ENCODE assay signal across 15 cellular contexts in the genomic region with DNA sequence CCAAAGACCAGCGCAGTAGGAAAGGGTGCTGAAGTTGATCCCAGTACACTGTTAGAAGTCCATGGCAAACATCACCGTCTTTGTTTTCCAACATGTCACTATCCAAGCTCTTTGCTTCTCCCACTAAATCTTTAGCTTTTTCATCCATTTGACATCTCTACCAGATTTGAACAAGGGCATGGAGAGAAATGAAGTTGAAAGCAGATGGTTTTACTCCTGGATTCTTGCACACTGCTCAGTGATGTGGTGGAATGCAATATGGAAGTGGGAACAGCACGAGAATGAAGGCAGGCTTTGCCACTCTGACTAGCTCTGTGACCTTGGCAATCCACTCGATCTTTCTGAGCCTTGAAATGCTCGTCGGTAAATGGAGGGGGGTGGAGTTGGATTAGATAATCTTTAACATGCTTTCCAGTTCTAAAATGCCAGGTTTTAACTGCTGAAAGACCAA. TPM values are rescaled to one million over a fixed set of nuclear protein-coding genes. Genes with fewer than 3 reads are reported as not detected.
A peak's percentile ranks its signal among the peaks of the same experiment; 100 is the strongest.
DNase-seq lines count a peak whose midpoint lies in the region; ATAC-seq and TF ChIP-seq lines count a peak whose summit lies in the region.
"Had no signal": no experiment of that assay in that cellular context is flagged by ENCODE, and none has a peak within 500 bp of the region (broad histone marks: within the 10 kb centered on the region; RNA-seq: fewer than 3 reads in every experiment).

No MANE protein-coding gene starts in this region.

- H3K4me1 Mint-ChIP-seq in activated naive CD8-positive, alpha-beta T cell (ENCODE audit: low read depth) = peaks cover 65% of the 10 kb centered on the region
- H3K4me1 Mint-ChIP-seq in activated naive CD8-positive, alpha-beta T cell treated with anti-CD3 and anti-CD28 coated beads, Interleukin-2, amount 50 U/mL, for 24 hours = peaks cover 72% of the 10 kb centered on the region

- intact Hi-C loops in colonic mucosa (cut with DNase I) (no loop called here), testis (cut with DNase I; ENCODE audit: low total_unique reads) (no loop called here), thyroid gland (cut with DNase I) (no loop called here)

- no peaks in the 10 kb centered on the region for H3K9me3 Mint-ChIP-seq in activated naive CD8-positive, alpha-beta T cell (ENCODE audit: low read depth)
- no peaks in the 10 kb centered on the region for H3K9me3 Mint-ChIP-seq in activated naive CD8-positive, alpha-beta T cell treated with anti-CD3 and anti-CD28 coated beads, Interleukin-2, amount 50 U/mL, for 24 hours

- no peak overlapping the region for H3K9ac ChIP-seq in colonic mucosa (ENCODE audit: low read depth in 2 of 2, low read length in 2 of 2)

- WGBS in testis, 2 donors = 41 to 66% methylated on average over 6 of the region's 6 CpGs
- WGBS in thyroid gland, 2 donors = 55 to 58% methylated on average over 6 of the region's 6 CpGs

- TF ChIP-seq CTCF in colonic mucosa (IDR thresholded peaks at IDR 0.05) (no peak), testis (IDR thresholded peaks at IDR 0.05) (no peak), thyroid gland (IDR thresholded peaks at IDR 0.05) (no peak)

- H3K9me3 ChIP-seq in colonic mucosa (no peaks in the 10 kb centered on the region), testis (no peaks in the 10 kb centered on the region), thyroid gland (no peaks in the 10 kb centered on the region)

- H3K36me3 ChIP-seq in colonic mucosa (no peaks in the 10 kb centered on the region), testis (ENCODE audit: low read depth, missing control alignments) (no peaks in the 10 kb centered on the region), thyroid gland (no peaks in the 10 kb centered on the region)

- H3K27me3 ChIP-seq in colonic mucosa (no peaks in the 10 kb centered on the region), testis (no peaks in the 10 kb centered on the region), thyroid gland (no peaks in the 10 kb centered on the region)

- H3K4me3 ChIP-seq in colonic mucosa = no peak overlapping the region
- H3K4me3 ChIP-seq in testis = no peak overlapping the region
- no peak overlapping the region for H3K4me3 ChIP-seq in thyroid gland (replicated peaks in 1 of 3)
- H3K4me3 ChIP-seq: GM12878, lung had no signal

- H3K4me1 ChIP-seq in colonic mucosa (peaks cover 12% of the 10 kb centered on the region), testis (peaks cover 20% of the 10 kb centered on the region), thyroid gland (peaks cover 11 to 18% of the 10 kb centered on the region in 2 donors)

- peak overlapping the region; percentile 20 for H3K4me3 Mint-ChIP-seq in activated naive CD8-positive, alpha-beta T cell
- H3K4me3 Mint-ChIP-seq in activated naive CD8-positive, alpha-beta T cell treated with anti-CD3 and anti-CD28 coated beads, Interleukin-2, amount 50 U/mL, for 24 hours = no peak overlapping the region
- H3K4me3 Mint-ChIP-seq: activated naive CD8-positive, alpha-beta T cell treated with anti-CD3 and anti-CD28 coated beads, Interleukin-2, amount 10 ng/mL, durations not matched to agents 7 days and 5 days had no signal

- no peak for ATAC-seq in activated naive CD8-positive, alpha-beta T cell treated with anti-CD3 and anti-CD28 coated beads, Interleukin-2, amount 50 U/mL, for 24 hours
- ATAC-seq in GM21381 (IDR thresholded peaks at IDR 0.05; ENCODE audit: unreplicated experiment) (no peak), GM21737 (IDR thresholded peaks at IDR 0.05; ENCODE audit: unreplicated experiment) (no peak)
- ATAC-seq: GM12878 had no signal

- H3K27me3 Mint-ChIP-seq in activated naive CD8-positive, alpha-beta T cell = no peaks in the 10 kb centered on the region
- no peaks in the 10 kb centered on the region for H3K27me3 Mint-ChIP-seq in activated naive CD8-positive, alpha-beta T cell treated with anti-CD3 and anti-CD28 coated beads, Interleukin-2, amount 50 U/mL, for 24 hours
- H3K27me3 Mint-ChIP-seq: activated naive CD8-positive, alpha-beta T cell treated with anti-CD3 and anti-CD28 coated beads, Interleukin-2, amount 10 ng/mL, durations not matched to agents 7 days and 5 days had no signal

- peaks cover 17% of the 10 kb centered on the region for H3K36me3 Mint-ChIP-seq in activated naive CD8-positive, alpha-beta T cell
- H3K36me3 Mint-ChIP-seq in activated naive CD8-positive, alpha-beta T cell treated with anti-CD3 and anti-CD28 coated beads, Interleukin-2, amount 50 U/mL, for 24 hours (ENCODE audit: low read depth) = peaks cover 28% of the 10 kb centered on the region

- H3K27ac ChIP-seq in colonic mucosa (no peak overlapping the region), testis (peak overlapping the region in 1 of 2 donors; percentile 1), thyroid gland (no peak overlapping the region)

- TF ChIP-seq POLR2A in testis (IDR thresholded peaks at IDR 0.05) (no peak), thyroid gland (IDR thresholded peaks at IDR 0.05) (no peak)

- no peak for DNase-seq in activated naive CD8-positive, alpha-beta T cell treated with anti-CD3 and anti-CD28 coated beads, Interleukin-2, amount 50 U/mL, for 24 hours
- DNase-seq in colonic mucosa (peak; percentile 26), left kidney (ENCODE audit: low read depth, low spot score) (peak; percentile 63), testis (peak; percentile 41), thyroid gland (no peak)
- DNase-seq: activated naive CD8-positive, alpha-beta T cell treated with anti-CD3 and anti-CD28 coated beads, Interleukin-2, amount 10 ng/mL, durations not matched to agents 7 days and 5 days; dermis blood vessel endothelial cell; NCI-H774; occipital lobe; stimulated activated CD8-positive, alpha-beta memory T cell treated with anti-CD3 and anti-CD28 coated beads, Interleukin-4, amount 100 ng/mL, for 48 hours had no signal

- H3K27ac Mint-ChIP-seq in activated naive CD8-positive, alpha-beta T cell = no peak overlapping the region
- no peak overlapping the region for H3K27ac Mint-ChIP-seq in activated naive CD8-positive, alpha-beta T cell treated with anti-CD3 and anti-CD28 coated beads, Interleukin-2, amount 50 U/mL, for 24 hours
- H3K27ac Mint-ChIP-seq: activated naive CD8-positive, alpha-beta T cell treated with anti-CD3 and anti-CD28 coated beads, Interleukin-2, amount 10 ng/mL, durations not matched to agents 7 days and 5 days had no signal

RNA-seq across cellular contexts. Expression of a gene that starts 20.4 kb away (rescaled TPM):
- total RNA-seq in colonic mucosa (1 to 10 TPM; 4.5 to 5.7 TPM), testis (10 to 100 TPM; 15.2 to 17.2 TPM), thyroid gland (10 to 100 TPM; 12.9 to 21.1 (median 17.5) TPM)
- polyA plus RNA-seq in testis (ENCODE audit: insufficient read depth, low read depth, low replicate concordance) = 15.4 TPM

RNA-seq across cellular contexts. Expression of a gene that starts 36.6 kb away (rescaled TPM):
- under 1 TPM; 0.25 to 0.88 TPM for total RNA-seq in colonic mucosa
- 10 to 100 TPM; 12.1 to 14.7 TPM for total RNA-seq in testis
- 8.5 TPM for polyA plus RNA-seq in testis (ENCODE audit: insufficient read depth, low read depth, low replicate concordance)
- total RNA-seq in thyroid gland = 1 to 10 TPM; 2.3 to 3.6 (median 3.1) TPM

Comparison
In these comparisons a context has a peak if more than half of its experiments do, and no peak if none do; other contexts are left out.
1. DNase-seq: peak in colonic mucosa (single experiment), left kidney (single experiment) and testis (single experiment); none in activated naive CD8-positive, alpha-beta T cell treated with anti-CD3 and anti-CD28 coated beads, Interleukin-2, amount 50 U/mL, for 24 hours (single experiment) and thyroid gland (0 of 2).